ENCODE assay signal across 1 cellular context in the genomic region with DNA sequence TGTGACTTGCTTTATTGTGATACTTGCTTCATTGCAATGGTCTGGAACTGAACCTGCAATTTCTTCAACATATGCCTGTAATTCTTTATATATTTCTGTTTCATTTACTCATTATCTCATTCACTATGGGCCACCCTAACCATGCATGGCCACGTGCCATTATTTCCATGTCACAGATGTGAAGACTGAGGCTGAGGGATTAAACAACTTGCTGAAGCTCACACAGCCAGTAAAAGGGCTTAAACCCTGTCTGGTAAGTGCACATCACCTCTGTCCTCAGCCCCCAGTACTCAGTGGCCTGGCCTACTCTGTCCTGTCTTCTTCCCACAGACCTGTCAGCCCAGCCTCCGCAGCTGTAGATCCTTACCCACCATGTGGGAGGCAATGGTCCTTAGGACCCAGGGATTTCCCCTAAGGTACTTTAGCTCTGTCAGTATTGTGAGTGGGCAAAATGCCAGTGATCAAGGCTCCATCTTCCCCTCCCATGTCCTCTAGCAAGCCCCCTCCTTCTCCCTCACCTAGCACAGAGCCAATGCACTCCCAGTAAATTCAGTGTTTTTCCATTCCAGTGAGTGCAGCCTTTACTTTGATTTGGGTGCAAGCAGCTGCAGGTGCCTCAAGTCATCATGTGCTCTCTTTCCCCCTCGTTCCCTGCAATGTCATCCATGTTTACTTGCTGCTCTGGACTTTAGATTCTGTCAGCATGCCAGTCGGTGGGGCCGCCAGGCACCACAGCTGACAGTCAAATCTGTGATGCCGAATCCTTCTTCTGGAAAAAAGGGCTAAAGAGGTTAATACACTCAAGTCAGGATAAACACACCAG.
A peak's percentile ranks its signal among the peaks of the same experiment; 100 is the strongest.
TF ChIP-seq lines count a peak whose summit lies in the region.

No MANE protein-coding gene starts in this region.

TF ChIP-seq in HepG2, 621 proteins besides CTCF, POLR2A, EP300 and RAD21 (continued from another document):
- TF ChIP-seq, protein P1, sequence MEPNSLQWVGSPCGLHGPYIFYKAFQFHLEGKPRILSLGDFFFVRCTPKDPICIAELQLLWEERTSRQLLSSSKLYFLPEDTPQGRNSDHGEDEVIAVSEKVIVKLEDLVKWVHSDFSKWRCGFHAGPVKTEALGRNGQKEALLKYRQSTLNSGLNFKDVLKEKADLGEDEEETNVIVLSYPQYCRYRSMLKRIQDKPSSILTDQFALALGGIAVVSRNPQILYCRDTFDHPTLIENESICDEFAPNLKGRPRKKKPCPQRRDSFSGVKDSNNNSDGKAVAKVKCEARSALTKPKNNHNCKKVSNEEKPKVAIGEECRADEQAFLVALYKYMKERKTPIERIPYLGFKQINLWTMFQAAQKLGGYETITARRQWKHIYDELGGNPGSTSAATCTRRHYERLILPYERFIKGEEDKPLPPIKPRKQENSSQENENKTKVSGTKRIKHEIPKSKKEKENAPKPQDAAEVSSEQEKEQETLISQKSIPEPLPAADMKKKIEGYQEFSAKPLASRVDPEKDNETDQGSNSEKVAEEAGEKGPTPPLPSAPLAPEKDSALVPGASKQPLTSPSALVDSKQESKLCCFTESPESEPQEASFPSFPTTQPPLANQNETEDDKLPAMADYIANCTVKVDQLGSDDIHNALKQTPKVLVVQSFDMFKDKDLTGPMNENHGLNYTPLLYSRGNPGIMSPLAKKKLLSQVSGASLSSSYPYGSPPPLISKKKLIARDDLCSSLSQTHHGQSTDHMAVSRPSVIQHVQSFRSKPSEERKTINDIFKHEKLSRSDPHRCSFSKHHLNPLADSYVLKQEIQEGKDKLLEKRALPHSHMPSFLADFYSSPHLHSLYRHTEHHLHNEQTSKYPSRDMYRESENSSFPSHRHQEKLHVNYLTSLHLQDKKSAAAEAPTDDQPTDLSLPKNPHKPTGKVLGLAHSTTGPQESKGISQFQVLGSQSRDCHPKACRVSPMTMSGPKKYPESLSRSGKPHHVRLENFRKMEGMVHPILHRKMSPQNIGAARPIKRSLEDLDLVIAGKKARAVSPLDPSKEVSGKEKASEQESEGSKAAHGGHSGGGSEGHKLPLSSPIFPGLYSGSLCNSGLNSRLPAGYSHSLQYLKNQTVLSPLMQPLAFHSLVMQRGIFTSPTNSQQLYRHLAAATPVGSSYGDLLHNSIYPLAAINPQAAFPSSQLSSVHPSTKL (CRISPR knock-in tag; IDR thresholded peaks at IDR 0.05) = peak; percentile 95
- TF ChIP-seq TFDP1 (CRISPR knock-in tag; IDR thresholded peaks at IDR 0.05; ENCODE audit: borderline replicate concordance) (peak; percentile 90), NR3C1 (CRISPR knock-in tag; IDR thresholded peaks at IDR 0.05) (no peak), SP140L (CRISPR knock-in tag; IDR thresholded peaks at IDR 0.05; ENCODE audit: borderline replicate concordance) (peak; percentile 85; the same call in 1 of the 2 replicates), ZNF234 (CRISPR knock-in tag; conservative IDR thresholded peaks at IDR 0.05) (no peak), ZNF724P (CRISPR knock-in tag; IDR thresholded peaks at IDR 0.05; ENCODE audit: borderline replicate concordance) (no peak), PAF1 (CRISPR knock-in tag; IDR thresholded peaks at IDR 0.05) (no peak), TCF7 (IDR thresholded peaks at IDR 0.05; ENCODE audit: low read depth) (peak; percentile 44), NCOR1 (IDR thresholded peaks at IDR 0.05; ENCODE audit: borderline replicate concordance, low read length) (peak; percentile 86; the same call in 1 of the 2 replicates), HOXA5 (CRISPR knock-in tag; IDR thresholded peaks at IDR 0.05) (no peak; the same call in none of the 2 replicates), POLR2AphosphoS2 (IDR thresholded peaks at IDR 0.05; ENCODE audit: low read depth, low read length) (no peak), FOXK1 (CRISPR knock-in tag; IDR thresholded peaks at IDR 0.05; ENCODE audit: borderline replicate concordance, low read depth) (peak; percentile 98), ADNP (CRISPR knock-in tag; IDR thresholded peaks at IDR 0.05) (peak; percentile 71; the same call in 1 of the 2 replicates)
- TF ChIP-seq, protein P2, sequence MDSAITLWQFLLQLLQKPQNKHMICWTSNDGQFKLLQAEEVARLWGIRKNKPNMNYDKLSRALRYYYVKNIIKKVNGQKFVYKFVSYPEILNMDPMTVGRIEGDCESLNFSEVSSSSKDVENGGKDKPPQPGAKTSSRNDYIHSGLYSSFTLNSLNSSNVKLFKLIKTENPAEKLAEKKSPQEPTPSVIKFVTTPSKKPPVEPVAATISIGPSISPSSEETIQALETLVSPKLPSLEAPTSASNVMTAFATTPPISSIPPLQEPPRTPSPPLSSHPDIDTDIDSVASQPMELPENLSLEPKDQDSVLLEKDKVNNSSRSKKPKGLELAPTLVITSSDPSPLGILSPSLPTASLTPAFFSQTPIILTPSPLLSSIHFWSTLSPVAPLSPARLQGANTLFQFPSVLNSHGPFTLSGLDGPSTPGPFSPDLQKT (CRISPR knock-in tag; IDR thresholded peaks at IDR 0.05; ENCODE audit: borderline replicate concordance) = no peak
- TF ChIP-seq, protein P3, sequence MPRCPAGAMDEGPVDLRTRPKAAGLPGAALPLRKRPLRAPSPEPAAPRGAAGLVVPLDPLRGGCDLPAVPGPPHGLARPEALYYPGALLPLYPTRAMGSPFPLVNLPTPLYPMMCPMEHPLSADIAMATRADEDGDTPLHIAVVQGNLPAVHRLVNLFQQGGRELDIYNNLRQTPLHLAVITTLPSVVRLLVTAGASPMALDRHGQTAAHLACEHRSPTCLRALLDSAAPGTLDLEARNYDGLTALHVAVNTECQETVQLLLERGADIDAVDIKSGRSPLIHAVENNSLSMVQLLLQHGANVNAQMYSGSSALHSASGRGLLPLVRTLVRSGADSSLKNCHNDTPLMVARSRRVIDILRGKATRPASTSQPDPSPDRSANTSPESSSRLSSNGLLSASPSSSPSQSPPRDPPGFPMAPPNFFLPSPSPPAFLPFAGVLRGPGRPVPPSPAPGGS (CRISPR knock-in tag; IDR thresholded peaks at IDR 0.05) = peak; percentile 80; the same call in 1 of the 2 replicates
